ENCODE assay signal across 1 cellular context in the genomic region with DNA sequence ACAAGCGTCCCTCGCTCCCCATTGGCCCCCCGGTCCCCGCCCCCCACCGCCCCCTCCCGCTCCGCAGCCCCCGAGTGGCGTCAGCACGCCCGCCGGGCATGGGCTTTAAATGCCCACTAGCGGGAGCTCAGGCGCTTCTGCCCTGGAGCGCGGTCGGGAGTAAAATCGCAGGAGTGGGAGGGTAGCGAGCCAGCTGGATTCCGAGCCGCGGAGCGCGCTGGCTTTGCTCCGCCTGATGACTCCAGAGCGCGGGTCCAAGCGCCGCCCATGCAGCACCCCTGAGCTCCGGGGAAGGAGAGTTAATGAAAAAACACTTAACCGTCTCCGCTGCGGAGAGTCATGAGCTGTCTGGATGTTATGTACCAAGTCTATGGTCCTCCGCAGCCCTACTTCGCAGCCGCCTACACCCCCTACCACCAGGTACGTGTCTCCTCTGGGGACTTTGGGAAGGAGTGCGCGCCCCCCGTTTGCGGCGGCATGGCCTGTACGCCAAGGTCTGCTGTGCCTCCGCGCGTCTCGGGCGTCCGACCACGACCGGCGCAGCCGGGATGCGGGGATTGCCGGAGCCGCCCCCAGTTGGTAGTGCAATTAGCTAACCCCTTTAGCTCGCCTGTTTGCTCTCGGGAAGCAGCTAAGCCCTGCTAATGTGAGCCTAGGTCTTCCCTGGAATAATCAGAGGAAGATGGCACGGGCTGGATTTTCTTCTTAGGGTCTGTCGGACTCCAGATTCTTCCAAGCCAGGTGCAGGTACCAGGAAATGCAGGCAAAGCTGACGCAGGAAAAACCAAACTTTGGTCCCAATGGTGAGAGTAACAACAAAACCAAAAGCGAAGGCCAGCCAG.
TF ChIP-seq lines count a peak whose summit lies in the region.

A gene with protein sequence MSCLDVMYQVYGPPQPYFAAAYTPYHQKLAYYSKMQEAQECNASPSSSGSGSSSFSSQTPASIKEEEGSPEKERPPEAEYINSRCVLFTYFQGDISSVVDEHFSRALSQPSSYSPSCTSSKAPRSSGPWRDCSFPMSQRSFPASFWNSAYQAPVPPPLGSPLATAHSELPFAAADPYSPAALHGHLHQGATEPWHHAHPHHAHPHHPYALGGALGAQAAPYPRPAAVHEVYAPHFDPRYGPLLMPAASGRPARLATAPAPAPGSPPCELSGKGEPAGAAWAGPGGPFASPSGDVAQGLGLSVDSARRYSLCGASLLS (plus strand): TSS at position 134 of the 842 bp plus-strand sequence. CDS start 206 bp downstream, at position 340.

TF ChIP-seq in HEK293, 187 proteins besides CTCF, POLR2A, EP300 and RAD21 (continued from another document):
- TF ChIP-seq, protein P1, sequence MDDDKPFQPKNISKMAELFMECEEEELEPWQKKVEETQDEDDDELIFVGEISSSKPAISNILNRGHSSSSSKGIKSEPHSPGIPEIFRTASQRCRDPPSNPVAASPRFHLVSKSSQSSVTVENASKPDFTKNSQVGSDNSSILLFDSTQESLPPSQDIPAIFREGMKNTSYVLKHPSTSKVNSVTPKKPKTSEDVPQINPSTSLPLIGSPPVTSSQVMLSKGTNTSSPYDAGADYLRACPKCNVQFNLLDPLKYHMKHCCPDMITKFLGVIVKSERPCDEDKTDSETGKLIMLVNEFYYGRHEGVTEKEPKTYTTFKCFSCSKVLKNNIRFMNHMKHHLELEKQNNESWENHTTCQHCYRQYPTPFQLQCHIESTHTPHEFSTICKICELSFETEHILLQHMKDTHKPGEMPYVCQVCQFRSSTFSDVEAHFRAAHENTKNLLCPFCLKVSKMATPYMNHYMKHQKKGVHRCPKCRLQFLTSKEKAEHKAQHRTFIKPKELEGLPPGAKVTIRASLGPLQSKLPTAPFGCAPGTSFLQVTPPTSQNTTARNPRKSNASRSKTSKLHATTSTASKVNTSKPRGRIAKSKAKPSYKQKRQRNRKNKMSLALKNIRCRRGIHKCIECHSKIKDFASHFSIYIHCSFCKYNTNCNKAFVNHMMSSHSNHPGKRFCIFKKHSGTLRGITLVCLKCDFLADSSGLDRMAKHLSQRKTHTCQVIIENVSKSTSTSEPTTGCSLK (tag by site-specific recombination; IDR thresholded peaks at IDR 0.05), result no peak
- TF ChIP-seq ZNF341 (tag by site-specific recombination; IDR thresholded peaks at IDR 0.05; ENCODE audit: low read depth) (peak; percentile 68), EGR2 (tag by site-specific recombination; IDR thresholded peaks at IDR 0.05; ENCODE audit: low read depth) (peak; percentile 54; the same call in 1 of the 2 replicates)
